ENCODE assay signal across 1 cellular context in the genomic region with DNA sequence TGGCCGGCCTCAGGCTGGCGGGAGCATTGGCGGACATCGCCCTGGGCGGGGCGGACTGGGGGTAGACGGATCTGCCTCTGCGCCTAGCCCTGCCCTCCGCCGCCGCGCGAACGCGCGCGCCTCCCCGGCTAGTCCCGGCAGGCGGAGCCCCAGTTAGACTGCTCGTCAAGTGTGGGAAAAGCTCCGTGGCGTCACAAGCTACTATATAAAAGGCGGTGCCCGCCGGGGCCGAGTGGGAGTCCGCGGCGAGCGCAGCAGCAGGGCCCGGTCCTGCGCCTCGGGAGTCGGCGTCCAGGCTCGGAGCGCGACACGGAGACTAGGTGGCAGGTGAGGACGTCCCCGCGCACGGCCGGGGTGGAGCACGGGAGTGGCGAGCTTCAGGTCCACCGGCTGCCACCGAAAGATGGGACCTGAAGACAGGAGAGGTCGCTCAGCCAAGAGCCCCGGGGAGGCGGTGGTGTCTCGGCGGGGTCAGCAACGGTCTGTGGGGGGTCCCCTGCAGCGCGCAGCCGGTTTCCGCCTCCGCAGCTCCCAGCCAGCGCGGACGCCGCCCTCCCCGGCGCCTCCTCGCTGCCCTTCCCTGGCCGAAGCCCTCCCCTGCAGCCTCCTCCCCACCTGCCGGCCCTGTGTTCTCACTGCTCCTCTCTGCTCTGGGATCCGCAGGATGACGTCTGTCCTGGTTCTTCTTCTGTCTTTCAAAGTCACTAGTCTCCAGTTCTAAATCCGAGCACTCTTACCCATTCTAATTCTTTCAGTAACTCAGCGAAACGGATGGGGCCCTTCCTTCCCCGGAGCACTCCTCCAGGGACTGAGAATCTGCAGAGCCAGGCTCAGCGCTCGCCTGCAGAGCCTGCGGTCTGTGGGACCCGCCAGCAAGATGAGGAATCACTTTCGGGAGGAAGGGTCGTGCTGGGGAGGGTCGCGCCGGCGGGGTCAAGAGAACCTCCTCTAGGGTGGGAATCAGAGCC.
A peak's percentile ranks its signal among the peaks of the same experiment; 100 is the strongest.
TF ChIP-seq lines count a peak whose summit lies in the region.

No MANE protein-coding gene starts in this region.

TF ChIP-seq in K562, 482 proteins besides CTCF, POLR2A, EP300 and RAD21 (continued from another document and continues in another):
- TF ChIP-seq, protein P1, sequence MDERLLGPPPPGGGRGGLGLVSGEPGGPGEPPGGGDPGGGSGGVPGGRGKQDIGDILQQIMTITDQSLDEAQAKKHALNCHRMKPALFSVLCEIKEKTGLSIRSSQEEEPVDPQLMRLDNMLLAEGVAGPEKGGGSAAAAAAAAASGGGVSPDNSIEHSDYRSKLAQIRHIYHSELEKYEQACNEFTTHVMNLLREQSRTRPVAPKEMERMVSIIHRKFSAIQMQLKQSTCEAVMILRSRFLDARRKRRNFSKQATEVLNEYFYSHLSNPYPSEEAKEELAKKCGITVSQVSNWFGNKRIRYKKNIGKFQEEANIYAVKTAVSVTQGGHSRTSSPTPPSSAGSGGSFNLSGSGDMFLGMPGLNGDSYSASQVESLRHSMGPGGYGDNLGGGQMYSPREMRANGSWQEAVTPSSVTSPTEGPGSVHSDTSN (CRISPR knock-in tag; IDR thresholded peaks at IDR 0.05; ENCODE audit: low read depth), result no peak
- TF ChIP-seq, protein P1 (tag; conservative IDR thresholded peaks at IDR 0.05; ENCODE audit: low read depth), result no peak
- TF ChIP-seq CC2D1A (IDR thresholded peaks at IDR 0.05) (no peak), CSDE1 (IDR thresholded peaks at IDR 0.05) (no peak; a peak in 1 of 4 replicates), HMGN3 (IDR thresholded peaks at IDR 0.05; ENCODE audit: borderline replicate concordance, extremely low read depth, insufficient read length, low read depth, low read length) (peak; percentile 54), PHB (CRISPR knock-in tag; IDR thresholded peaks at IDR 0.05) (peak; percentile 96), JUND (IDR thresholded peaks at IDR 0.05; ENCODE audit: borderline replicate concordance, low read depth, low read length) (no peak; the same call in 1 of the 2 replicates), JUND (tag; IDR thresholded peaks at IDR 0.05; ENCODE audit: borderline replicate concordance, low read depth, low read length) (peak; percentile 36; the same call in 1 of the 3 replicates), TCF7L2 (IDR thresholded peaks at IDR 0.05; ENCODE audit: low read depth, low read length) (no peak), ZNF785 (CRISPR knock-in tag; IDR thresholded peaks at IDR 0.05) (no peak), TRIM24 (IDR thresholded peaks at IDR 0.05) (peak in 1 of 2 experiments; percentile 58; a peak in 1 of 4 replicates), ZNF347 (CRISPR knock-in tag; IDR thresholded peaks at IDR 0.05; ENCODE audit: low read depth) (no peak), MAFG (tag; conservative IDR thresholded peaks at IDR 0.05) (no peak), ZNF695 (CRISPR knock-in tag; IDR thresholded peaks at IDR 0.05) (no peak), ZNF311 (CRISPR knock-in tag; IDR thresholded peaks at IDR 0.05) (no peak), NRF1 (conservative IDR thresholded peaks at IDR 0.05 in 1 of 2, IDR thresholded peaks at IDR 0.05 in 1 of 2) (peak; percentile 85 to 87), ATF7 (IDR thresholded peaks at IDR 0.05) (peak; percentile 89), PHB2 (IDR thresholded peaks at IDR 0.05; ENCODE audit: low read depth) (no peak), PHF20 (IDR thresholded peaks at IDR 0.05; ENCODE audit: partially characterized antibody) (no peak), RBM14 (IDR thresholded peaks at IDR 0.05; ENCODE audit: borderline replicate concordance, insufficient read depth, low read depth, low read length) (no peak), SMARCC2 (IDR thresholded peaks at IDR 0.05; ENCODE audit: low read depth) (no peak; the same call in 1 of the 2 replicates), ZNF232 (CRISPR knock-in tag; IDR thresholded peaks at IDR 0.05) (no peak), GABPB2 (CRISPR knock-in tag; conservative IDR thresholded peaks at IDR 0.05) (no peak)
- TF ChIP-seq, protein P2, sequence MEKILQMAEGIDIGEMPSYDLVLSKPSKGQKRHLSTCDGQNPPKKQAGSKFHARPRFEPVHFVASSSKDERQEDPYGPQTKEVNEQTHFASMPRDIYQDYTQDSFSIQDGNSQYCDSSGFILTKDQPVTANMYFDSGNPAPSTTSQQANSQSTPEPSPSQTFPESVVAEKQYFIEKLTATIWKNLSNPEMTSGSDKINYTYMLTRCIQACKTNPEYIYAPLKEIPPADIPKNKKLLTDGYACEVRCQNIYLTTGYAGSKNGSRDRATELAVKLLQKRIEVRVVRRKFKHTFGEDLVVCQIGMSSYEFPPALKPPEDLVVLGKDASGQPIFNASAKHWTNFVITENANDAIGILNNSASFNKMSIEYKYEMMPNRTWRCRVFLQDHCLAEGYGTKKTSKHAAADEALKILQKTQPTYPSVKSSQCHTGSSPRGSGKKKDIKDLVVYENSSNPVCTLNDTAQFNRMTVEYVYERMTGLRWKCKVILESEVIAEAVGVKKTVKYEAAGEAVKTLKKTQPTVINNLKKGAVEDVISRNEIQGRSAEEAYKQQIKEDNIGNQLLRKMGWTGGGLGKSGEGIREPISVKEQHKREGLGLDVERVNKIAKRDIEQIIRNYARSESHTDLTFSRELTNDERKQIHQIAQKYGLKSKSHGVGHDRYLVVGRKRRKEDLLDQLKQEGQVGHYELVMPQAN (IDR thresholded peaks at IDR 0.05; ENCODE audit: borderline replicate concordance), result no peak
- TF ChIP-seq, protein P3, sequence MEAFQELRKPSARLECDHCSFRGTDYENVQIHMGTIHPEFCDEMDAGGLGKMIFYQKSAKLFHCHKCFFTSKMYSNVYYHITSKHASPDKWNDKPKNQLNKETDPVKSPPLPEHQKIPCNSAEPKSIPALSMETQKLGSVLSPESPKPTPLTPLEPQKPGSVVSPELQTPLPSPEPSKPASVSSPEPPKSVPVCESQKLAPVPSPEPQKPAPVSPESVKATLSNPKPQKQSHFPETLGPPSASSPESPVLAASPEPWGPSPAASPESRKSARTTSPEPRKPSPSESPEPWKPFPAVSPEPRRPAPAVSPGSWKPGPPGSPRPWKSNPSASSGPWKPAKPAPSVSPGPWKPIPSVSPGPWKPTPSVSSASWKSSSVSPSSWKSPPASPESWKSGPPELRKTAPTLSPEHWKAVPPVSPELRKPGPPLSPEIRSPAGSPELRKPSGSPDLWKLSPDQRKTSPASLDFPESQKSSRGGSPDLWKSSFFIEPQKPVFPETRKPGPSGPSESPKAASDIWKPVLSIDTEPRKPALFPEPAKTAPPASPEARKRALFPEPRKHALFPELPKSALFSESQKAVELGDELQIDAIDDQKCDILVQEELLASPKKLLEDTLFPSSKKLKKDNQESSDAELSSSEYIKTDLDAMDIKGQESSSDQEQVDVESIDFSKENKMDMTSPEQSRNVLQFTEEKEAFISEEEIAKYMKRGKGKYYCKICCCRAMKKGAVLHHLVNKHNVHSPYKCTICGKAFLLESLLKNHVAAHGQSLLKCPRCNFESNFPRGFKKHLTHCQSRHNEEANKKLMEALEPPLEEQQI (IDR thresholded peaks at IDR 0.05), result no peak
- TF ChIP-seq, protein P4, sequence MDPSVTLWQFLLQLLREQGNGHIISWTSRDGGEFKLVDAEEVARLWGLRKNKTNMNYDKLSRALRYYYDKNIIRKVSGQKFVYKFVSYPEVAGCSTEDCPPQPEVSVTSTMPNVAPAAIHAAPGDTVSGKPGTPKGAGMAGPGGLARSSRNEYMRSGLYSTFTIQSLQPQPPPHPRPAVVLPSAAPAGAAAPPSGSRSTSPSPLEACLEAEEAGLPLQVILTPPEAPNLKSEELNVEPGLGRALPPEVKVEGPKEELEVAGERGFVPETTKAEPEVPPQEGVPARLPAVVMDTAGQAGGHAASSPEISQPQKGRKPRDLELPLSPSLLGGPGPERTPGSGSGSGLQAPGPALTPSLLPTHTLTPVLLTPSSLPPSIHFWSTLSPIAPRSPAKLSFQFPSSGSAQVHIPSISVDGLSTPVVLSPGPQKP (CRISPR knock-in tag; IDR thresholded peaks at IDR 0.05), result no peak
- TF ChIP-seq, protein P5, sequence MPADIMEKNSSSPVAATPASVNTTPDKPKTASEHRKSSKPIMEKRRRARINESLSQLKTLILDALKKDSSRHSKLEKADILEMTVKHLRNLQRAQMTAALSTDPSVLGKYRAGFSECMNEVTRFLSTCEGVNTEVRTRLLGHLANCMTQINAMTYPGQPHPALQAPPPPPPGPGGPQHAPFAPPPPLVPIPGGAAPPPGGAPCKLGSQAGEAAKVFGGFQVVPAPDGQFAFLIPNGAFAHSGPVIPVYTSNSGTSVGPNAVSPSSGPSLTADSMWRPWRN (IDR thresholded peaks at IDR 0.05; ENCODE audit: low read depth), result 0 out of 2 replicates have a peak, but pooled peaks have one; percentile 23
- TF ChIP-seq, protein P6, sequence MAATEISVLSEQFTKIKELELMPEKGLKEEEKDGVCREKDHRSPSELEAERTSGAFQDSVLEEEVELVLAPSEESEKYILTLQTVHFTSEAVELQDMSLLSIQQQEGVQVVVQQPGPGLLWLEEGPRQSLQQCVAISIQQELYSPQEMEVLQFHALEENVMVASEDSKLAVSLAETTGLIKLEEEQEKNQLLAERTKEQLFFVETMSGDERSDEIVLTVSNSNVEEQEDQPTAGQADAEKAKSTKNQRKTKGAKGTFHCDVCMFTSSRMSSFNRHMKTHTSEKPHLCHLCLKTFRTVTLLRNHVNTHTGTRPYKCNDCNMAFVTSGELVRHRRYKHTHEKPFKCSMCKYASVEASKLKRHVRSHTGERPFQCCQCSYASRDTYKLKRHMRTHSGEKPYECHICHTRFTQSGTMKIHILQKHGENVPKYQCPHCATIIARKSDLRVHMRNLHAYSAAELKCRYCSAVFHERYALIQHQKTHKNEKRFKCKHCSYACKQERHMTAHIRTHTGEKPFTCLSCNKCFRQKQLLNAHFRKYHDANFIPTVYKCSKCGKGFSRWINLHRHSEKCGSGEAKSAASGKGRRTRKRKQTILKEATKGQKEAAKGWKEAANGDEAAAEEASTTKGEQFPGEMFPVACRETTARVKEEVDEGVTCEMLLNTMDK (IDR thresholded peaks at IDR 0.05; ENCODE audit: borderline replicate concordance, insufficient read depth, low read depth, low read length, poor library complexity, severe bottlenecking), result no peak
- TF ChIP-seq, protein P7, sequence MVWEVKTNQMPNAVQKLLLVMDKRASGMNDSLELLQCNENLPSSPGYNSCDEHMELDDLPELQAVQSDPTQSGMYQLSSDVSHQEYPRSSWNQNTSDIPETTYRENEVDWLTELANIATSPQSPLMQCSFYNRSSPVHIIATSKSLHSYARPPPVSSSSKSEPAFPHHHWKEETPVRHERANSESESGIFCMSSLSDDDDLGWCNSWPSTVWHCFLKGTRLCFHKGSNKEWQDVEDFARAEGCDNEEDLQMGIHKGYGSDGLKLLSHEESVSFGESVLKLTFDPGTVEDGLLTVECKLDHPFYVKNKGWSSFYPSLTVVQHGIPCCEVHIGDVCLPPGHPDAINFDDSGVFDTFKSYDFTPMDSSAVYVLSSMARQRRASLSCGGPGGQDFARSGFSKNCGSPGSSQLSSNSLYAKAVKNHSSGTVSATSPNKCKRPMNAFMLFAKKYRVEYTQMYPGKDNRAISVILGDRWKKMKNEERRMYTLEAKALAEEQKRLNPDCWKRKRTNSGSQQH (CRISPR knock-in tag; IDR thresholded peaks at IDR 0.05), result no peak
- TF ChIP-seq, protein P8, sequence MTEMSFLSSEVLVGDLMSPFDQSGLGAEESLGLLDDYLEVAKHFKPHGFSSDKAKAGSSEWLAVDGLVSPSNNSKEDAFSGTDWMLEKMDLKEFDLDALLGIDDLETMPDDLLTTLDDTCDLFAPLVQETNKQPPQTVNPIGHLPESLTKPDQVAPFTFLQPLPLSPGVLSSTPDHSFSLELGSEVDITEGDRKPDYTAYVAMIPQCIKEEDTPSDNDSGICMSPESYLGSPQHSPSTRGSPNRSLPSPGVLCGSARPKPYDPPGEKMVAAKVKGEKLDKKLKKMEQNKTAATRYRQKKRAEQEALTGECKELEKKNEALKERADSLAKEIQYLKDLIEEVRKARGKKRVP (CRISPR knock-in tag; IDR thresholded peaks at IDR 0.05), result no peak
- TF ChIP-seq, protein P9, sequence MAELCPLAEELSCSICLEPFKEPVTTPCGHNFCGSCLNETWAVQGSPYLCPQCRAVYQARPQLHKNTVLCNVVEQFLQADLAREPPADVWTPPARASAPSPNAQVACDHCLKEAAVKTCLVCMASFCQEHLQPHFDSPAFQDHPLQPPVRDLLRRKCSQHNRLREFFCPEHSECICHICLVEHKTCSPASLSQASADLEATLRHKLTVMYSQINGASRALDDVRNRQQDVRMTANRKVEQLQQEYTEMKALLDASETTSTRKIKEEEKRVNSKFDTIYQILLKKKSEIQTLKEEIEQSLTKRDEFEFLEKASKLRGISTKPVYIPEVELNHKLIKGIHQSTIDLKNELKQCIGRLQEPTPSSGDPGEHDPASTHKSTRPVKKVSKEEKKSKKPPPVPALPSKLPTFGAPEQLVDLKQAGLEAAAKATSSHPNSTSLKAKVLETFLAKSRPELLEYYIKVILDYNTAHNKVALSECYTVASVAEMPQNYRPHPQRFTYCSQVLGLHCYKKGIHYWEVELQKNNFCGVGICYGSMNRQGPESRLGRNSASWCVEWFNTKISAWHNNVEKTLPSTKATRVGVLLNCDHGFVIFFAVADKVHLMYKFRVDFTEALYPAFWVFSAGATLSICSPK (IDR thresholded peaks at IDR 0.05; ENCODE audit: borderline replicate concordance), result no peak
- TF ChIP-seq, protein P10, sequence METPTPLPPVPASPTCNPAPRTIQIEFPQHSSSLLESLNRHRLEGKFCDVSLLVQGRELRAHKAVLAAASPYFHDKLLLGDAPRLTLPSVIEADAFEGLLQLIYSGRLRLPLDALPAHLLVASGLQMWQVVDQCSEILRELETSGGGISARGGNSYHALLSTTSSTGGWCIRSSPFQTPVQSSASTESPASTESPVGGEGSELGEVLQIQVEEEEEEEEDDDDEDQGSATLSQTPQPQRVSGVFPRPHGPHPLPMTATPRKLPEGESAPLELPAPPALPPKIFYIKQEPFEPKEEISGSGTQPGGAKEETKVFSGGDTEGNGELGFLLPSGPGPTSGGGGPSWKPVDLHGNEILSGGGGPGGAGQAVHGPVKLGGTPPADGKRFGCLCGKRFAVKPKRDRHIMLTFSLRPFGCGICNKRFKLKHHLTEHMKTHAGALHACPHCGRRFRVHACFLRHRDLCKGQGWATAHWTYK (CRISPR knock-in tag; IDR thresholded peaks at IDR 0.05), result peak; percentile 91; the same call in 1 of the 2 replicates
- TF ChIP-seq, protein P11, sequence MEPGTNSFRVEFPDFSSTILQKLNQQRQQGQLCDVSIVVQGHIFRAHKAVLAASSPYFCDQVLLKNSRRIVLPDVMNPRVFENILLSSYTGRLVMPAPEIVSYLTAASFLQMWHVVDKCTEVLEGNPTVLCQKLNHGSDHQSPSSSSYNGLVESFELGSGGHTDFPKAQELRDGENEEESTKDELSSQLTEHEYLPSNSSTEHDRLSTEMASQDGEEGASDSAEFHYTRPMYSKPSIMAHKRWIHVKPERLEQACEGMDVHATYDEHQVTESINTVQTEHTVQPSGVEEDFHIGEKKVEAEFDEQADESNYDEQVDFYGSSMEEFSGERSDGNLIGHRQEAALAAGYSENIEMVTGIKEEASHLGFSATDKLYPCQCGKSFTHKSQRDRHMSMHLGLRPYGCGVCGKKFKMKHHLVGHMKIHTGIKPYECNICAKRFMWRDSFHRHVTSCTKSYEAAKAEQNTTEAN (CRISPR knock-in tag; IDR thresholded peaks at IDR 0.05), result no peak
